ENCODE assay signal across 9 cellular contexts in genomic region chr2:42098571-42099430, GRCh38. TPM values are rescaled to one million over a fixed set of nuclear protein-coding genes. Genes with fewer than 3 reads are reported as not detected.
A peak's percentile ranks its signal among the peaks of the same experiment; 100 is the strongest.
DNase-seq lines count a peak whose midpoint lies in the region; ATAC-seq and TF ChIP-seq lines count a peak whose summit lies in the region.
"Had no signal": no experiment of that assay in that cellular context is flagged by ENCODE, and none has a peak within 500 bp of the region (broad histone marks: within the 10 kb centered on the region; RNA-seq: fewer than 3 reads in every experiment).

No MANE protein-coding gene starts in this region.

- H2BK5ac ChIP-seq in mesenchymal stem cell (ENCODE audit: low read depth, low read length, poor library complexity, severe bottlenecking) = no peak overlapping the region

- peak overlapping the region in 4 of 5 donors; percentile 63 to 91 (median 74) for H3K27ac ChIP-seq in adrenal gland
- no peak overlapping the region for H3K27ac ChIP-seq in mesenchymal stem cell (ENCODE audit: low read length, poor library complexity, severe bottlenecking)
- peak overlapping the region; percentile 12 to 84 (median 62) for H3K27ac ChIP-seq in tibial nerve

- no peak overlapping the region for H2AFZ ChIP-seq in mesenchymal stem cell (ENCODE audit: low read depth, low read length)

- WGBS in adrenal gland, 4 donors = 40 to 57% (median 52%) methylated on average over 3 to 9 of the region's 9 CpGs
- 78% methylated on average over 9 of the region's 9 CpGs for WGBS in mesenchymal stem cell
- 40 to 44% methylated on average over 6 to 8 of the region's 9 CpGs for WGBS in tibial nerve, 2 donors

- H3K4me2 ChIP-seq in mesenchymal stem cell (ENCODE audit: low read length, poor library complexity, severe bottlenecking) = no peak overlapping the region

- peak overlapping the region; percentile 74 for H2AK5ac ChIP-seq in mesenchymal stem cell (ENCODE audit: low read length, severe bottlenecking)

- H4K8ac ChIP-seq in mesenchymal stem cell (ENCODE audit: low read length) = no peak overlapping the region

- intact Hi-C loops in adrenal gland (cut with DNase I) = loop anchor here (5.0 to 10.0 kb wide), 5 partner anchors 136 to 256 kb away; no protein-coding TSS in a partner anchor

- DNase-seq in activated T-cell treated with anti-CD3 and anti-CD28 coated beads, Interleukin-2, amount 50 U/mL, for 1 hour = peak; percentile 32
- no peak for DNase-seq in activated T-cell treated with anti-CD3 and anti-CD28 coated beads, Interleukin-2, amount 50 U/mL, for 48 hours
- peak in 6 of 7 donors; percentile 44 to 76 (median 62) for DNase-seq in adrenal gland
- no peak for DNase-seq in mesenchymal stem cell
- DNase-seq in tibial nerve (ENCODE audit: low spot score in 2 of 2) = no peak
- no peak for DNase-seq in kidney glomerular epithelial cell (lab: John Stamatoyannopoulos, UW)
- DNase-seq: BE2C had no signal

- H3K14ac ChIP-seq in mesenchymal stem cell (ENCODE audit: low read length in 2 of 2) = peak overlapping the region in 1 of 2 experiments; percentile 37

- H3K79me1 ChIP-seq in mesenchymal stem cell (replicated peaks; ENCODE audit: low read length, poor library complexity, severe bottlenecking) = no peaks in the 10 kb centered on the region

- H3K4me3 ChIP-seq in adrenal gland = no peak overlapping the region
- H3K4me3 ChIP-seq in mesenchymal stem cell (ENCODE audit: insufficient read depth in 1 of 2, low read depth in 1 of 2, low read length in 2 of 2) = no peak overlapping the region
- no peak overlapping the region for H3K4me3 ChIP-seq in tibial nerve

- peak overlapping the region; percentile 17 for H2BK15ac ChIP-seq in mesenchymal stem cell (ENCODE audit: low read depth, poor library complexity, severe bottlenecking)

- no peak overlapping the region for H3K23ac ChIP-seq in mesenchymal stem cell (ENCODE audit: low read length in 2 of 2)

- no peaks in the 10 kb centered on the region for H3K36me3 ChIP-seq in adrenal gland (replicated peaks in 1 of 2)
- H3K36me3 ChIP-seq in mesenchymal stem cell (ENCODE audit: control insufficient read depth in 1 of 2, insufficient read depth in 2 of 2, low read depth in 1 of 2, low read length in 2 of 2) = no peaks in the 10 kb centered on the region
- H3K36me3 ChIP-seq in tibial nerve = no peaks in the 10 kb centered on the region
- H3K36me3 ChIP-seq: BE2C had no signal

- peaks cover 19 to 31% of the 10 kb centered on the region in 2 donors for H3K4me1 ChIP-seq in adrenal gland (replicated peaks in 1 of 2)
- H3K4me1 ChIP-seq in mesenchymal stem cell (ENCODE audit: control insufficient read depth, insufficient read depth, low read depth, low read length) = peaks cover 20% of the 10 kb centered on the region
- H3K4me1 ChIP-seq in tibial nerve = peaks cover 0 to 61% (median 26%) of the 10 kb centered on the region in 4 donors

- peak overlapping the region; percentile 60 for H3K9ac ChIP-seq in mesenchymal stem cell (ENCODE audit: low read length)

- no peak for ATAC-seq in GM21786 (IDR thresholded peaks at IDR 0.05; ENCODE audit: unreplicated experiment)
- ATAC-seq in HG03097 (IDR thresholded peaks at IDR 0.05; ENCODE audit: low FRiP score, unreplicated experiment) = no peak

- H3K18ac ChIP-seq in mesenchymal stem cell (ENCODE audit: low read depth in 1 of 2, low read length in 2 of 2) = peak overlapping the region; percentile 16 to 61

- peak; percentile 18 to 51 for TF ChIP-seq EP300 in tibial nerve (IDR thresholded peaks at IDR 0.05)

- TF ChIP-seq POLR2A in adrenal gland (IDR thresholded peaks at IDR 0.05) = no peak
- TF ChIP-seq POLR2A in tibial nerve (IDR thresholded peaks at IDR 0.05) = no peak

- peak overlapping the region in 1 of 2 experiments; percentile 76 for H3K4ac ChIP-seq in mesenchymal stem cell (ENCODE audit: low read depth in 1 of 2, low read length in 2 of 2)

- H3K9me3 ChIP-seq in adrenal gland (replicated peaks in 1 of 3) (no peaks in the 10 kb centered on the region), mesenchymal stem cell (ENCODE audit: control insufficient read depth, low read length) (peaks cover 3% of the 10 kb centered on the region), tibial nerve (peaks cover 0 to 6% (median 0%) of the 10 kb centered on the region in 4 donors)
- H3K9me3 ChIP-seq: BE2C had no signal

- peak overlapping the region in 1 of 2 experiments; percentile 76 for H2BK12ac ChIP-seq in mesenchymal stem cell (ENCODE audit: low read length in 2 of 2)

- H3K27me3 ChIP-seq in adrenal gland (no peaks in the 10 kb centered on the region), mesenchymal stem cell (ENCODE audit: control insufficient read depth in 1 of 2, insufficient read depth in 1 of 2, low read length in 2 of 2) (no peaks in the 10 kb centered on the region), tibial nerve (no peaks in the 10 kb centered on the region)
- H3K27me3 ChIP-seq: BE2C had no signal

- H4K91ac ChIP-seq in mesenchymal stem cell (ENCODE audit: low read length) = peak overlapping the region; percentile 25

- no peak overlapping the region for H2BK120ac ChIP-seq in mesenchymal stem cell (ENCODE audit: low read depth, low read length)

- TF ChIP-seq CTCF in adrenal gland (IDR thresholded peaks at IDR 0.05) = no peak
- TF ChIP-seq CTCF in tibial nerve (IDR thresholded peaks at IDR 0.05) = no peak

RNA-seq across cellular contexts. Expression of gene PKDCC, which starts 51.0 kb away (rescaled TPM):
- total RNA-seq in adrenal gland = 10 to 100 TPM; 29.7 to 74.7 (median 46.9) TPM
- 100 to 1,000 TPM in 1 of 3 donors, 10 to 100 TPM in 2; 47.5 to 170 (median 90.4) TPM for polyA plus RNA-seq in adrenal gland
- 35.7 TPM for polyA plus RNA-seq in mesenchymal stem cell (2013, experiment 1 of 2)
- polyA plus RNA-seq in mesenchymal stem cell (2013, experiment 2 of 2) = 35.3 TPM
- total RNA-seq in tibial nerve = 100 to 1,000 TPM; 155 to 328 (median 200) TPM

Comparison
In these comparisons a context has a peak if more than half of its experiments do, and no peak if none do; other contexts are left out.
1. DNase-seq: peak in activated T-cell treated with anti-CD3 and anti-CD28 coated beads, Interleukin-2, amount 50 U/mL, for 1 hour (single experiment) and adrenal gland (6 of 7); none in activated T-cell treated with anti-CD3 and anti-CD28 coated beads, Interleukin-2, amount 50 U/mL, for 48 hours (0 of 2), mesenchymal stem cell (single experiment), tibial nerve (0 of 2) and kidney glomerular epithelial cell (single experiment).